ENCODE assay signal across 22 cellular contexts in genomic region chr5:171432581-171433351, GRCh38. TPM values are rescaled to one million over a fixed set of nuclear protein-coding genes. Genes with fewer than 3 reads are reported as not detected.
"Had no signal": no experiment of that assay in that cellular context is flagged by ENCODE, and none has a peak within 500 bp of the region (broad histone marks: within the 10 kb centered on the region; RNA-seq: fewer than 3 reads in every experiment).

No MANE protein-coding gene starts in this region.

- H3K9me3 ChIP-seq: heart left ventricle had no signal

- H3K36me3 Mint-ChIP-seq: activated naive CD8-positive, alpha-beta T cell treated with anti-CD3 and anti-CD28 coated beads for 36 hours; immature natural killer cell; naive thymus-derived CD8-positive, alpha-beta T cell; stimulated activated memory B cell treated with anti-CD40 and anti-IgM and Interleukin-4, amounts not matched to agents 10 μg/mL and 1 μg/mL and 100 μg/mL, for 72 hours had no signal

- H3K9me3 Mint-ChIP-seq: activated naive CD8-positive, alpha-beta T cell treated with anti-CD3 and anti-CD28 coated beads for 36 hours; activated T-cell treated with anti-CD3 and anti-CD28 coated beads, Interleukin-2, amount 50 U/mL, for 72 hours; immature natural killer cell; naive thymus-derived CD8-positive, alpha-beta T cell; stimulated activated memory B cell treated with anti-CD40 and anti-IgM and Interleukin-4, amounts not matched to agents 10 μg/mL and 1 μg/mL and 100 μg/mL, for 72 hours had no signal

- DNase-seq: activated CD4-positive, alpha-beta T cell treated with anti-CD3 and anti-CD28 coated beads for 48 hours; activated CD8-positive, alpha-beta memory T cell treated with anti-CD3 and anti-CD28 coated beads, Interleukin-2, amount 50 U/mL, for 4 hours; activated CD8-positive, alpha-beta T cell treated with anti-CD3 and anti-CD28 coated beads, Interleukin-2, amount 10 ng/mL, durations not matched to agents 7 days and 5 days; activated gamma-delta T cell treated with Interleukin-2 at 50 U/mL for 16 hours; activated naive CD8-positive, alpha-beta T cell treated with anti-CD3 and anti-CD28 coated beads for 36 hours; activated T-cell treated with anti-CD3 and anti-CD28 coated beads, Interleukin-2, amount 50 U/mL, for 72 hours; brain microvascular endothelial cell; cerebellar nuclear complex; dermis blood vessel endothelial cell; immature natural killer cell; left colon; mesenchymal stem cell; stimulated activated CD4-positive, alpha-beta T cell treated with anti-CD3 and anti-CD28 coated beads, Interleukin-12 subunit alpha, Interleukin-12 subunit beta, amount 100 ng/mL, for 4 hours; stimulated activated CD4-positive, alpha-beta T cell treated with anti-CD3 and anti-CD28 coated beads, Interleukin-2, amount 100 ng/mL, for 24 hours; T-helper 1 cell had no signal

- H3K36me3 ChIP-seq: brain microvascular endothelial cell, heart left ventricle had no signal

- H3K27me3 ChIP-seq: brain microvascular endothelial cell, heart left ventricle had no signal

- H3K27ac ChIP-seq: brain microvascular endothelial cell, epithelial cell of prostate had no signal

- ATAC-seq: activated CD8-positive, alpha-beta T cell treated with anti-CD3 and anti-CD28 coated beads, Interleukin-2, amount 10 ng/mL, durations not matched to agents 7 days and 5 days; heart left ventricle; left colon; naive thymus-derived CD8-positive, alpha-beta T cell; SK-N-SH treated with all-trans-retinoic acid at 6 μM for 48 hours; stimulated activated memory B cell treated with anti-CD40 and anti-IgM and Interleukin-4, amounts not matched to agents 10 μg/mL and 1 μg/mL and 100 μg/mL, for 72 hours had no signal

- FAIRE-seq: frontal cortex, urothelium cell line had no signal

- H3K4me3 Mint-ChIP-seq: activated CD8-positive, alpha-beta T cell treated with anti-CD3 and anti-CD28 coated beads, Interleukin-2, amount 10 ng/mL, durations not matched to agents 7 days and 5 days; activated naive CD8-positive, alpha-beta T cell treated with anti-CD3 and anti-CD28 coated beads for 36 hours; activated T-cell treated with anti-CD3 and anti-CD28 coated beads, Interleukin-2, amount 50 U/mL, for 72 hours; immature natural killer cell; naive thymus-derived CD8-positive, alpha-beta T cell; stimulated activated memory B cell treated with anti-CD40 and anti-IgM and Interleukin-4, amounts not matched to agents 10 μg/mL and 1 μg/mL and 100 μg/mL, for 72 hours had no signal

- H3K27ac Mint-ChIP-seq: activated CD8-positive, alpha-beta T cell treated with anti-CD3 and anti-CD28 coated beads, Interleukin-2, amount 10 ng/mL, durations not matched to agents 7 days and 5 days; activated naive CD8-positive, alpha-beta T cell treated with anti-CD3 and anti-CD28 coated beads for 36 hours; activated T-cell treated with anti-CD3 and anti-CD28 coated beads, Interleukin-2, amount 50 U/mL, for 72 hours; immature natural killer cell; stimulated activated memory B cell treated with anti-CD40 and anti-IgM and Interleukin-4, amounts not matched to agents 10 μg/mL and 1 μg/mL and 100 μg/mL, for 72 hours had no signal

- H3K4me1 Mint-ChIP-seq: activated naive CD8-positive, alpha-beta T cell treated with anti-CD3 and anti-CD28 coated beads for 36 hours; immature natural killer cell; naive thymus-derived CD8-positive, alpha-beta T cell; stimulated activated memory B cell treated with anti-CD40 and anti-IgM and Interleukin-4, amounts not matched to agents 10 μg/mL and 1 μg/mL and 100 μg/mL, for 72 hours had no signal

- H3K27me3 Mint-ChIP-seq: activated naive CD8-positive, alpha-beta T cell treated with anti-CD3 and anti-CD28 coated beads for 36 hours; naive thymus-derived CD8-positive, alpha-beta T cell had no signal

- H3K4me3 ChIP-seq: heart left ventricle had no signal

RNA-seq across cellular contexts. Expression of gene FGF18, which starts 13.3 kb away (rescaled TPM):
- total RNA-seq: activated CD8-positive, alpha-beta T cell treated with anti-CD3 and anti-CD28 coated beads, Interleukin-2, amount 10 ng/mL, durations not matched to agents 7 days and 5 days; dermis blood vessel endothelial cell had no signal
- polyA plus RNA-seq: immature natural killer cell; naive thymus-derived CD8-positive, alpha-beta T cell had no signal
